Comparison of ENCODE assay signal across 9 cellular contexts in the genomic region with DNA sequence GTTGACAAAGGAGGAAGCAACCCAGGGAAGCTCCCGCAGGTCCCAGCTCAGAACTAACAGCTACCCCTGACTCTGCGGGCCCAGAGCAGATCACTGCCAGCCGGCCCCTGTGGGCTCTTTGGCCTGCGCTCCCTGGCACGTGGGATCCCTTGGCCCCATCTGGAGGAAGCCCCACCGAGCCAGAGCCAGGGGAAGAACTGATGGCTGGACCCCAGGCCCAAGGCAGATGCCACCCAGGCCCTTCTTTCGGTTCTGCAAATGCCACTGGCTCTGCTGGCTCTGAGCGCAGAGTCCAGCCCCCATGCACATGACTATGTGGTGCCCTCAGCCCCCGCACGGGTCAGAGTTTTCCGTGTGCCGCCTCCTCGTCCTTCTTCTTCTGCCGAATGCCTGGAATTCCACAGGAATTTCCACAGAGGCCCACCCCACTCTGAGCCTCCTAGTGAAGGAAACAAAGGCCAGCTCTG. TPM values are rescaled to one million over a fixed set of nuclear protein-coding genes. Genes with fewer than 3 reads are reported as not detected.
A peak's percentile ranks its signal among the peaks of the same experiment; 100 is the strongest.
DNase-seq lines count a peak whose midpoint lies in the region; ATAC-seq and TF ChIP-seq lines count a peak whose summit lies in the region.
"Had no signal": no experiment of that assay in that cellular context is flagged by ENCODE, and none has a peak within 500 bp of the region (broad histone marks: within the 10 kb centered on the region; RNA-seq: fewer than 3 reads in every experiment).

No MANE protein-coding gene starts in this region.

- H3K27ac Mint-ChIP-seq in activated T-helper 17 cell treated with anti-CD3 and anti-CD28 coated beads, Interleukin-2, amount 50 U/mL, for 72 hours: no peak overlapping the region

- H3K9me3 Mint-ChIP-seq in activated T-helper 17 cell treated with anti-CD3 and anti-CD28 coated beads, Interleukin-2, amount 50 U/mL, for 72 hours: no peaks in the 10 kb centered on the region

- peak overlapping the region; percentile 44; the same call in 1 of the 2 replicates for H3K9ac ChIP-seq in iPS-20b (ENCODE audit: low read depth, low read length)

- no peak for TF ChIP-seq CTCF in astrocyte of the cerebellum (IDR thresholded peaks at IDR 0.05; ENCODE audit: low read depth, low read length, missing control alignments)

- intact Hi-C loops in sciatic nerve (cut with DNase I): no loop called here

- H3K4me1 Mint-ChIP-seq in activated T-helper 17 cell treated with anti-CD3 and anti-CD28 coated beads, Interleukin-2, amount 50 U/mL, for 72 hours: peaks cover 6% of the 10 kb centered on the region

- no peaks in the 10 kb centered on the region for H3K36me3 Mint-ChIP-seq in activated T-helper 17 cell treated with anti-CD3 and anti-CD28 coated beads, Interleukin-2, amount 50 U/mL, for 72 hours (ENCODE audit: low read depth)

- no peaks in the 10 kb centered on the region for H3K27me3 ChIP-seq in iPS-20b (ENCODE audit: insufficient read depth, low read length)

- no peaks in the 10 kb centered on the region for H3K27me3 Mint-ChIP-seq in activated T-helper 17 cell treated with anti-CD3 and anti-CD28 coated beads, Interleukin-2, amount 50 U/mL, for 72 hours

- H3K4me3 Mint-ChIP-seq in activated T-helper 17 cell treated with anti-CD3 and anti-CD28 coated beads, Interleukin-2, amount 50 U/mL, for 72 hours: no peak overlapping the region

- no peak overlapping the region for H3K27ac ChIP-seq in iPS-20b (ENCODE audit: low read length)

- peaks cover 9% of the 10 kb centered on the region; the same call in 1 of the 2 replicates for H3K4me1 ChIP-seq in iPS-20b (ENCODE audit: insufficient read depth, low read length)

- H3K36me3 ChIP-seq in iPS-20b (ENCODE audit: insufficient read depth, low read depth, low read length): no peaks in the 10 kb centered on the region

- H3K9me3 ChIP-seq in iPS-20b (ENCODE audit: insufficient read depth, low read depth, low read length): no peaks in the 10 kb centered on the region

- DNase-seq in Caki2 (ENCODE audit: low read depth): peak; percentile 34
- peak; percentile 26 for DNase-seq in astrocyte of the cerebellum (ENCODE audit: low read depth)
- DNase-seq in sciatic nerve (ENCODE audit: low spot score): peak; percentile 91
- DNase-seq in AML-193 (lab: John Stamatoyannopoulos, UW): no peak
- no peak for DNase-seq in SIG-M5 (lab: John Stamatoyannopoulos, UW)
- DNase-seq: activated T-cell treated with anti-CD3 and anti-CD28 coated beads for 4 hours had no signal

- H3K4me3 ChIP-seq in astrocyte of the cerebellum (ENCODE audit: low read depth, low read length): no peak overlapping the region
- no peak overlapping the region for H3K4me3 ChIP-seq in iPS-20b (ENCODE audit: low read length)

- in situ Hi-C loops in Caki2 (cut with HindIII; ENCODE audit: low pct_unique_long_range_greater_than_20kb, low sequenced_read_pairs): no loop called here
- in situ Hi-C loops in astrocyte of the cerebellum (cut with HindIII; ENCODE audit: low sequenced_read_pairs): no loop called here

- ATAC-seq in sciatic nerve (peak; percentile 90), GM18868 (IDR thresholded peaks at IDR 0.05; ENCODE audit: unreplicated experiment) (no peak)
- no peak for ATAC-seq in activated T-helper 17 cell treated with anti-CD3 and anti-CD28 coated beads, Interleukin-2, amount 50 U/mL, for 72 hours (replicated peaks)

RNA-seq across cellular contexts. Expression of a gene that starts 35.8 kb away (rescaled TPM):
- total RNA-seq in Caki2 (2014; rRNA removed; shearing (Covaris generic); ENCODE audit: low replicate concordance): 17.4 and 17.7 TPM in 2 replicates
- total RNA-seq in sciatic nerve: 40.0 TPM
- total RNA-seq in activated T-helper 17 cell treated with anti-CD3 and anti-CD28 coated beads, Interleukin-2, amount 50 U/mL, for 72 hours: 1 to 10 TPM; 3.3 to 4.9 TPM

RNA-seq across cellular contexts. Expression of a gene that starts 45.8 kb away (rescaled TPM):
- total RNA-seq in Caki2 (2014; rRNA removed; shearing (Covaris generic); ENCODE audit: low replicate concordance): 105 and 111 TPM in 2 replicates
- total RNA-seq in sciatic nerve: 200 TPM
- total RNA-seq in activated T-helper 17 cell treated with anti-CD3 and anti-CD28 coated beads, Interleukin-2, amount 50 U/mL, for 72 hours: 10 to 100 TPM; 66.0 to 82.9 TPM

Comparison
In these comparisons a context has a peak if more than half of its experiments do, and no peak if none do; other contexts are left out.
1. DNase-seq: peak in Caki2 (single experiment), astrocyte of the cerebellum (single experiment) and sciatic nerve (single experiment); none in AML-193 (0 of 2) and SIG-M5 (single experiment).